4 cellular contexts compared by ENCODE assay signal in the genomic region with DNA sequence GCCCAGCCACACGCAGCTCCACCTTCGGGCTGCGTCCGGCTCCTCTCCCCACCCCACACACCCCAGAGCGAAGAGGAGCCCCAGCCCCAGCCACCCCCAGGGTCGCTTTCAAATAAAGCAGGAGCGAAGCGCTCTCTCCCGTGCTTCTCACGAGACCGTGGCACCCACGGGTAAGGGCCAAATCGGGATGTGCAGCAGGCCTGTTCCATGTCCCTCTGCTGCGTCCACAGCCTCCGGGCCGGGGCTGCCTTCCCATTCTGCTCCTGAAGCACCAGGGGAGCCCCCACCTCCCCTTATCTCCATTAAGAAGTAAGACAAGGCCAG. TPM values are rescaled to one million over a fixed set of nuclear protein-coding genes. Genes with fewer than 3 reads are reported as not detected.
"Had no signal": no experiment of that assay in that cellular context is flagged by ENCODE, and none has a peak within 500 bp of the region (broad histone marks: within the 10 kb centered on the region; RNA-seq: fewer than 3 reads in every experiment).

No MANE protein-coding gene starts in this region.

- DNase-seq: GDM1, GF-D8 had no signal

- H3K4me3 ChIP-seq: GM12878 had no signal

- ATAC-seq: GM12878 had no signal

RNA-seq across cellular contexts. Expression of a gene that starts 59.8 kb away (rescaled TPM):
- total RNA-seq: G401, GM12878 had no signal
- polyA plus RNA-seq: GM12878 had no signal
